23 cellular contexts compared by ENCODE assay signal in genomic region chr14:71005076-71005475, GRCh38.
DNase-seq lines count a peak whose midpoint lies in the region; ATAC-seq, FAIRE-seq and TF ChIP-seq lines count a peak whose summit lies in the region.
"Had no signal": no experiment of that assay in that cellular context is flagged by ENCODE, and none has a peak within 500 bp of the region (broad histone marks: within the 10 kb centered on the region; RNA-seq: fewer than 3 reads in every experiment).

No MANE protein-coding gene starts in this region.

- no peak for TF ChIP-seq POLR2A in IMR-90 (IDR thresholded peaks at IDR 0.05; ENCODE audit: low read depth, low read length)
- TF ChIP-seq POLR2A in H1 (IDR thresholded peaks at IDR 0.05; ENCODE audit: control extremely low read depth in 1 of 2, low read depth in 2 of 2, low read length in 2 of 2), result no peak

- FAIRE-seq in H1 (lab: Jason Lieb, UNC), result no peak
- FAIRE-seq: D721Med, GM19239 had no signal

- peaks cover 25% of the 10 kb centered on the region for H3K79me2 ChIP-seq in mammary epithelial cell (ENCODE audit: insufficient read depth, low read length)
- H3K79me2 ChIP-seq in H1 (ENCODE audit: control insufficient read depth in 1 of 2, insufficient read depth in 2 of 2, low read length in 2 of 2), result peaks cover 0 to 3% of the 10 kb centered on the region in 2 experiments; a peak in 1 of 4 replicates

- H4K20me1 ChIP-seq in mammary epithelial cell (ENCODE audit: insufficient read depth, low read length) (no peaks in the 10 kb centered on the region), IMR-90 (ENCODE audit: insufficient read depth, low read length) (peaks cover 4% of the 10 kb centered on the region; the same call in 1 of the 2 replicates), H1 (replicated peaks in 1 of 2; ENCODE audit: control insufficient read depth in 1 of 2, insufficient read depth in 2 of 2, low read length in 2 of 2) (no peaks in the 10 kb centered on the region)

- no peak for TF ChIP-seq EP300 in H1 (IDR thresholded peaks at IDR 0.05; ENCODE audit: borderline replicate concordance in 1 of 2, low read depth in 2 of 2, low read length in 2 of 2)

- H3K14ac ChIP-seq in IMR-90 (replicated peaks; ENCODE audit: low read depth, low read length) (no peak overlapping the region), H1 (ENCODE audit: insufficient read length) (no peak overlapping the region)

- POLR2A ChIA-PET in MCF 10A (lab: Yijun Ruan, JAX) (no interaction called here), IMR-90 (lab: Charles Lee; ENCODE audit: unreplicated experiment) (no interaction called here), H1 (lab: Charles Lee; ENCODE audit: partially characterized antibody) (no interaction called here)

- H4K5ac ChIP-seq in IMR-90 (ENCODE audit: low read depth, low read length) (no peak overlapping the region), H1 (ENCODE audit: insufficient read length, low read depth, low read length) (no peak overlapping the region)

- no peak overlapping the region for H2BK120ac ChIP-seq in IMR-90 (ENCODE audit: low read depth, low read length)
- no peak overlapping the region for H2BK120ac ChIP-seq in H1 (replicated peaks; ENCODE audit: low read depth, low read length)

- H3K4me3 Mint-ChIP-seq in MCF 10A (ENCODE audit: unreplicated experiment), result no peak overlapping the region

- BruUV-seq in MCF 10A (replicated peaks; lab: Mats Ljungman, UMichigan) (no TSS peak), mammary epithelial cell (replicated peaks; lab: Mats Ljungman, UMichigan) (no TSS peak), IMR-90 (replicated peaks; lab: Mats Ljungman, UMichigan) (no TSS peak)

- H2BK5ac ChIP-seq in IMR-90 (ENCODE audit: low read depth, low read length, poor library complexity, severe bottlenecking), result peak overlapping the region; percentile 24
- H2BK5ac ChIP-seq in H1 (ENCODE audit: low read depth, low read length), result no peak overlapping the region

- H3K36me3 Mint-ChIP-seq in MCF 10A (ENCODE audit: insufficient read depth, unreplicated experiment), result peaks cover 12% of the 10 kb centered on the region

- H2AK5ac ChIP-seq in IMR-90 (ENCODE audit: low read depth, low read length) (no peak overlapping the region), H1 (ENCODE audit: low read depth, low read length) (no peak overlapping the region)

- in situ Hi-C loops in mammary epithelial cell (cut with MboI; ENCODE audit: low sequenced_read_pairs in 2 of 2), result no loop called here
- in situ Hi-C loops in IMR-90 (cut with MboI; ENCODE audit: low sequenced_read_pairs), result no loop called here

- TF ChIP-seq RAD21 in IMR-90 (IDR thresholded peaks at IDR 0.05; ENCODE audit: low read length) (no peak), H1 (IDR thresholded peaks at IDR 0.05 in 1 of 2, conservative IDR thresholded peaks at IDR 0.05 in 1 of 2; ENCODE audit: low read depth in 2 of 2, low read length in 2 of 2) (no peak)

- H3K4ac ChIP-seq in IMR-90 (ENCODE audit: low read depth, low read length) (peak overlapping the region; percentile 29; the same call in 1 of the 2 replicates), H1 (replicated peaks; ENCODE audit: insufficient read length, low read depth, low read length) (no peak overlapping the region)

- peaks cover 13% of the 10 kb centered on the region for H3K9me1 ChIP-seq in IMR-90 (ENCODE audit: insufficient read depth, low read length)

- ATAC-seq in IMR-90 (ENCODE audit: low read depth), result no peak
- ATAC-seq: body of pancreas had no signal

- H3K79me1 ChIP-seq in IMR-90 (ENCODE audit: low read depth in 1 of 2, low read length in 2 of 2) (peaks cover 20 to 32% of the 10 kb centered on the region in 2 experiments; a peak in 3 of 4 replicates), H1 (ENCODE audit: low read depth, low read length) (no peaks in the 10 kb centered on the region)

- H3K27me3 ChIP-seq in mammary epithelial cell (ENCODE audit: insufficient read depth, low read length) (no peaks in the 10 kb centered on the region), IMR-90 (ENCODE audit: control insufficient read depth, insufficient read depth, low read length) (no peaks in the 10 kb centered on the region), H1 (replicated peaks in 1 of 4; ENCODE audit: control insufficient read depth in 3 of 4, extremely low read depth in 1 of 4, insufficient read depth in 3 of 4, low read length in 3 of 4) (no peaks in the 10 kb centered on the region)
- H3K27me3 ChIP-seq: body of pancreas, suprapubic skin, uterus had no signal

- H3K9ac ChIP-seq in mammary epithelial cell (ENCODE audit: insufficient read depth, low read length), result no peak overlapping the region
- no peak overlapping the region for H3K9ac ChIP-seq in IMR-90 (ENCODE audit: low read depth, low read length)
- no peak overlapping the region for H3K9ac ChIP-seq in H1 (replicated peaks in 1 of 4; ENCODE audit: extremely low read depth in 1 of 4, low read depth in 3 of 4, low read length in 3 of 4)

- no peak for DNase-seq in MCF 10A (ENCODE audit: unreplicated experiment)
- no peak for DNase-seq in mammary epithelial cell
- no peak for DNase-seq in IMR-90
- DNase-seq in H1 (ENCODE audit: low read depth in 1 of 2, low spot score in 2 of 2), result no peak
- no peak for DNase-seq in RKO (ENCODE audit: low spot score)
- DNase-seq in coronary artery (ENCODE audit: low spot score), result no peak
- DNase-seq in DMS79 (lab: John Stamatoyannopoulos, UW), result no peak
- DNase-seq: activated CD4-positive, CD25-positive, alpha-beta regulatory T cell; activated CD8-positive, alpha-beta memory T cell treated with anti-CD3 and anti-CD28 coated beads for 24 hours; body of pancreas; C1 segment of cervical spinal cord; cerebellar nuclear complex; head of caudate nucleus; NCI-H1092 treated with DMSO at 0.1 percent for 48 hours; NCI-H187 treated with DMSO at 0.1 percent for 48 hours; NCI-H526 treated with DMSO at 0.1 percent for 48 hours; occipital lobe; T1000; uterus had no signal

- peak overlapping the region; percentile 37 for H3K27ac Mint-ChIP-seq in MCF 10A (ENCODE audit: low read depth, unreplicated experiment)

- dilution Hi-C loops in mammary epithelial cell (cut with HindIII; ENCODE audit: low sequenced_read_pairs), result no loop called here
- dilution Hi-C loops in IMR-90 (cut with HindIII; ENCODE audit: low sequenced_read_pairs, unreplicated experiment), result no loop called here

- intact Hi-C loops in MCF 10A (cut with micrococcal nuclease), result no loop called here
- intact Hi-C loops in mammary epithelial cell (cut with micrococcal nuclease), result no loop called here
- intact Hi-C loops in IMR-90 (cut with micrococcal nuclease), result no loop called here

- peak overlapping the region; percentile 6; the same call in 1 of the 2 replicates for H2BK20ac ChIP-seq in IMR-90 (ENCODE audit: low read depth, low read length)
- no peak overlapping the region for H2BK20ac ChIP-seq in H1 (ENCODE audit: low read length)

- H3K23me2 ChIP-seq in H1 (ENCODE audit: low read depth, low read length), result no peaks in the 10 kb centered on the region

- WGBS in mammary epithelial cell (ENCODE audit: low coverage, missing lambda C conversion rate), result 100% methylated on average over 2 of the region's 4 CpGs
- WGBS in IMR-90 (ENCODE audit: extremely low coverage in 2 of 2, insufficient read length in 1 of 2), 2 experiments, result no CpG with 5 or more reads among the region's 4 CpGs
- WGBS in H1 (ENCODE audit: extremely low coverage in 1 of 2, insufficient coverage in 1 of 2, insufficient read length in 1 of 2, insufficient replicate concordance in 2 of 2, low coverage in 1 of 2, low lambda C conversion rate in 2 of 2, missing lambda C conversion rate in 1 of 2), 2 experiments, result 80% methylated on average over 4 of the region's 4 CpGs; no CpG with 5 or more reads in 1 of the 2 experiments

- H3K56ac ChIP-seq in IMR-90 (ENCODE audit: extremely low read depth, insufficient read depth, low read length) (no peak overlapping the region), H1 (replicated peaks; ENCODE audit: insufficient read length, low read depth, low read length) (no peak overlapping the region)

- no peak overlapping the region for H4K91ac ChIP-seq in IMR-90 (ENCODE audit: insufficient read depth, low read depth, low read length)
- no peak overlapping the region for H4K91ac ChIP-seq in H1 (replicated peaks; ENCODE audit: insufficient read length, low read length)

- H2BK15ac ChIP-seq in IMR-90 (ENCODE audit: low read depth, low read length) (no peak overlapping the region), H1 (ENCODE audit: low read length) (no peak overlapping the region)

- H3K18ac ChIP-seq in IMR-90 (ENCODE audit: low read depth, low read length), result no peak overlapping the region
- no peak overlapping the region for H3K18ac ChIP-seq in H1 (ENCODE audit: extremely low read depth, low read length)

- H3K4me1 ChIP-seq in mammary epithelial cell (ENCODE audit: insufficient read depth, low read length) (peaks cover 29% of the 10 kb centered on the region), IMR-90 (ENCODE audit: control insufficient read depth, insufficient read depth, low read length) (peaks cover 9% of the 10 kb centered on the region), H1 (replicated peaks in 1 of 4; ENCODE audit: control insufficient read depth in 3 of 4, insufficient read depth in 4 of 4, low read length in 3 of 4) (no peaks in the 10 kb centered on the region)
- H3K4me1 ChIP-seq: suprapubic skin had no signal

- no peaks in the 10 kb centered on the region for H3K27me3 Mint-ChIP-seq in MCF 10A (ENCODE audit: insufficient read depth, unreplicated experiment)

- H3K36me3 ChIP-seq in mammary epithelial cell (ENCODE audit: insufficient read depth, low read length), result peaks cover 3% of the 10 kb centered on the region
- H3K36me3 ChIP-seq in IMR-90 (ENCODE audit: control insufficient read depth, insufficient read depth, low read length), result peaks cover 9% of the 10 kb centered on the region
- H3K36me3 ChIP-seq in H1 (ENCODE audit: control insufficient read depth in 2 of 4, insufficient read depth in 4 of 4, low read length in 3 of 4), result peaks cover 0 to 3% (median 0%) of the 10 kb centered on the region in 4 experiments; a peak in 2 of 8 replicates
- H3K36me3 ChIP-seq: uterus had no signal

- peaks cover 6% of the 10 kb centered on the region for H3K4me1 Mint-ChIP-seq in MCF 10A (ENCODE audit: insufficient read depth, unreplicated experiment)

- TF ChIP-seq CTCF in MCF 10A (IDR thresholded peaks at IDR 0.05; ENCODE audit: unreplicated experiment), result no peak
- no peak for TF ChIP-seq CTCF in mammary epithelial cell (conservative IDR thresholded peaks at IDR 0.05 in 1 of 2, IDR thresholded peaks at IDR 0.05 in 1 of 2; ENCODE audit: extremely low read depth in 1 of 2, insufficient read depth in 1 of 2, low read depth in 1 of 2, low read length in 2 of 2)
- no peak for TF ChIP-seq CTCF in IMR-90 (conservative IDR thresholded peaks at IDR 0.05; ENCODE audit: low read depth, low read length)
- no peak for TF ChIP-seq CTCF in H1 (IDR thresholded peaks at IDR 0.05; ENCODE audit: control extremely low read depth in 1 of 3, insufficient read depth in 1 of 3, low read depth in 1 of 3, low read length in 3 of 3)
- no peak for TF ChIP-seq CTCF in coronary artery (IDR thresholded peaks at IDR 0.05)

- H2BK12ac ChIP-seq in H1 (ENCODE audit: low read depth, low read length), result no peak overlapping the region

- no peaks in the 10 kb centered on the region for H3K9me3 ChIP-seq in mammary epithelial cell (replicated peaks; ENCODE audit: insufficient read depth, low read length)
- no peaks in the 10 kb centered on the region for H3K9me3 ChIP-seq in IMR-90 (ENCODE audit: control insufficient read depth, insufficient read depth, low read length)
- H3K9me3 ChIP-seq in H1 (ENCODE audit: insufficient read depth in 2 of 2, low read depth in 1 of 2, low read length in 1 of 2), result no peaks in the 10 kb centered on the region
- H3K9me3 ChIP-seq: body of pancreas, suprapubic skin, uterus had no signal

- H2AK9ac ChIP-seq in IMR-90 (replicated peaks; ENCODE audit: low read depth, low read length, poor library complexity), result no peak overlapping the region

- no peaks in the 10 kb centered on the region for H3K9me3 Mint-ChIP-seq in MCF 10A (ENCODE audit: unreplicated experiment)

- CTCF ChIA-PET in MCF 10A (lab: Yijun Ruan, JAX) (interaction anchor here (0.6 kb wide), 1 partner anchor 1810 kb away, joined by 3 read pairs; no protein-coding TSS in a partner anchor), mammary epithelial cell (lab: Charles Lee; ENCODE audit: low non-redundant PET) (interaction anchor here (0.6 kb wide), 1 partner anchor 98 kb away, joined by 8 read pairs; the partner anchor contains the start of gene PCNX1), IMR-90 (lab: Yijun Ruan, JAX) (no interaction called here), H1 (lab: Charles Lee; ENCODE audit: partially characterized antibody) (no interaction called here)

- H3K4me2 ChIP-seq in mammary epithelial cell (ENCODE audit: insufficient read depth, low read depth, low read length), result no peak overlapping the region
- H3K4me2 ChIP-seq in IMR-90 (ENCODE audit: low read depth, low read length), result no peak overlapping the region
- H3K4me2 ChIP-seq in H1 (ENCODE audit: insufficient read depth in 1 of 2, low read depth in 2 of 2, low read length in 2 of 2), result no peak overlapping the region

- no peak overlapping the region for H3K23ac ChIP-seq in IMR-90 (ENCODE audit: low read depth, low read length)
- no peak overlapping the region for H3K23ac ChIP-seq in H1 (ENCODE audit: insufficient read length)

- H3K27ac ChIP-seq in mammary epithelial cell (ENCODE audit: insufficient read depth, low read depth, low read length) (no peak overlapping the region), IMR-90 (ENCODE audit: insufficient read depth, low read length) (no peak overlapping the region), H1 (ENCODE audit: low read depth, low read length) (no peak overlapping the region), coronary artery (no peak overlapping the region)
- H3K27ac ChIP-seq: body of pancreas, RWPE1, suprapubic skin, uterus had no signal

- H4K8ac ChIP-seq in IMR-90 (ENCODE audit: low read depth in 2 of 2, low read length in 2 of 2) (no peak overlapping the region; a peak in 1 of 4 replicates), H1 (ENCODE audit: extremely low read depth, insufficient read depth, low read length) (no peak overlapping the region)

- no peak overlapping the region for H3K4me3 ChIP-seq in mammary epithelial cell (replicated peaks in 1 of 3; ENCODE audit: insufficient read depth in 1 of 3, low read depth in 2 of 3, low read length in 3 of 3)
- H3K4me3 ChIP-seq in IMR-90 (ENCODE audit: insufficient read depth, low read depth, low read length), result no peak overlapping the region
- no peak overlapping the region for H3K4me3 ChIP-seq in H1 (ENCODE audit: extremely low read depth in 1 of 4, insufficient read depth in 2 of 4, low read depth in 3 of 4, low read length in 4 of 4)
- no peak overlapping the region for H3K4me3 ChIP-seq in coronary artery
- H3K4me3 ChIP-seq: body of pancreas, suprapubic skin, uterus had no signal

- no peak overlapping the region for H2AFZ ChIP-seq in mammary epithelial cell (ENCODE audit: low read depth, low read length)
- H2AFZ ChIP-seq in IMR-90 (replicated peaks; ENCODE audit: low read length, poor library complexity), result no peak overlapping the region
- no peak overlapping the region for H2AFZ ChIP-seq in H1 (ENCODE audit: low read length)

Comparison
In these comparisons a context has a peak if more than half of its experiments do, and no peak if none do; other contexts are left out.
1. CTCF ChIA-PET loops: an anchor here in MCF 10A (0.6 kb wide) and mammary epithelial cell (0.6 kb wide); none called in IMR-90 and H1.